9 cellular contexts compared by ENCODE assay signal in genomic region chr11:69636870-69637600, GRCh38. TPM values are rescaled to one million over a fixed set of nuclear protein-coding genes. Genes with fewer than 3 reads are reported as not detected.
A peak's percentile ranks its signal among the peaks of the same experiment; 100 is the strongest.
DNase-seq lines count a peak whose midpoint lies in the region; ATAC-seq, FAIRE-seq and TF ChIP-seq lines count a peak whose summit lies in the region.
"Had no signal": no experiment of that assay in that cellular context is flagged by ENCODE, and none has a peak within 500 bp of the region (broad histone marks: within the 10 kb centered on the region; RNA-seq: fewer than 3 reads in every experiment).

No MANE protein-coding gene starts in this region.

- POLR2A ChIA-PET in A549 (lab: Yijun Ruan, JAX), result interaction anchor here (8.9 kb wide), 1 partner anchor 341 kb away, joined by 188 read pairs; the partner anchor contains the start of gene MYEOV

- H3K4me3 Mint-ChIP-seq in IgD-negative memory B cell, result peak overlapping the region; percentile 29 to 78 (median 49)

- no peak for FAIRE-seq in A549 (lab: Jason Lieb, UNC)

- no peaks in the 10 kb centered on the region for H3K79me2 ChIP-seq in neural cell (replicated peaks; ENCODE audit: insufficient read depth, low read length)

- H4K20me1 ChIP-seq in neural cell (ENCODE audit: insufficient read depth), result no peaks in the 10 kb centered on the region

- H3K9me3 Mint-ChIP-seq in IgD-negative memory B cell, result no peaks in the 10 kb centered on the region

- H3K9ac ChIP-seq in neural cell (ENCODE audit: low read length), result peak overlapping the region; percentile 3

- peaks cover 17% of the 10 kb centered on the region for H3K4me1 ChIP-seq in A549
- H3K4me1 ChIP-seq in esophagus muscularis mucosa, result peaks cover 48 to 64% (median 64%) of the 10 kb centered on the region in 4 donors

- H3K27ac ChIP-seq in A549 (peak overlapping the region; percentile 95 to 96), esophagus muscularis mucosa (replicated peaks in 1 of 4) (peak overlapping the region; percentile 48 to 60 (median 49)), neural cell (ENCODE audit: low read length) (no peak overlapping the region)

- 89% methylated on average over 57 of the region's 61 CpGs for WGBS in A549 (ENCODE audit: missing lambda C conversion rate)
- WGBS in esophagus muscularis mucosa, result 8% methylated on average over 17 of the region's 61 CpGs

- H3K4me2 ChIP-seq in A549 (peak overlapping the region; percentile 84), neural cell (ENCODE audit: low read length) (peak overlapping the region; percentile 55)

- intact Hi-C loops in esophagus muscularis mucosa (cut with DNase I), result loop anchor here (5.0 to 10.0 kb wide), 2 partner anchors 140 to 192 kb away; no protein-coding TSS in a partner anchor

- no peak overlapping the region for H2AFZ ChIP-seq in neural cell (ENCODE audit: low read depth, low read length)

- TF ChIP-seq EP300 in A549 (IDR thresholded peaks at IDR 0.05) (no peak), esophagus muscularis mucosa (IDR thresholded peaks at IDR 0.05) (no peak), neural cell (conservative IDR thresholded peaks at IDR 0.05; ENCODE audit: poor library complexity, severe bottlenecking) (no peak)

- H3F3A ChIP-seq in neural cell (ENCODE audit: insufficient read depth, low read length, poor library complexity, severe bottlenecking), result no peaks in the 10 kb centered on the region

- no peak for TF ChIP-seq CTCF in A549 (IDR thresholded peaks at IDR 0.05)
- TF ChIP-seq CTCF in esophagus muscularis mucosa (IDR thresholded peaks at IDR 0.05), result no peak
- TF ChIP-seq CTCF in neural cell (IDR thresholded peaks at IDR 0.05; ENCODE audit: poor library complexity, severe bottlenecking), result no peak

- H3K27me3 Mint-ChIP-seq in IgD-negative memory B cell, result peaks cover 44% of the 10 kb centered on the region

- H3K36me3 ChIP-seq in esophagus muscularis mucosa (no peaks in the 10 kb centered on the region), neural cell (ENCODE audit: insufficient read depth, low read length) (no peaks in the 10 kb centered on the region)

- H3K27me3 ChIP-seq in esophagus muscularis mucosa (peaks cover 7 to 75% (median 17%) of the 10 kb centered on the region in 4 donors), neural cell (ENCODE audit: insufficient read depth, low read depth, low read length) (peaks cover 62% of the 10 kb centered on the region)

- CTCF ChIA-PET in A549 (lab: Yijun Ruan, JAX), result interaction anchor here (1.3 kb wide), 1 partner anchor 341 kb away, joined by 3 read pairs; no protein-coding TSS in a partner anchor

- H3K9me3 ChIP-seq in A549, result no peaks in the 10 kb centered on the region
- H3K9me3 ChIP-seq in esophagus muscularis mucosa, result no peaks in the 10 kb centered on the region
- H3K9me3 ChIP-seq in neural cell (ENCODE audit: low read length), result no peaks in the 10 kb centered on the region

- H3K4me3 ChIP-seq in A549 (no peak overlapping the region; the same call in 2 of the 3 replicates), esophagus muscularis mucosa (peak overlapping the region; percentile 52 to 61 (median 54)), neural cell (ENCODE audit: low read length) (peak overlapping the region; percentile 68)

- DNase-seq in A549 (ENCODE audit: low read depth in 1 of 2, low spot score in 1 of 2) (no peak), esophagus muscularis mucosa (ENCODE audit: extremely low spot score) (no peak)
- DNase-seq: central memory CD4-positive, alpha-beta T cell had no signal

- no peak for TF ChIP-seq RAD21 in A549 (conservative IDR thresholded peaks at IDR 0.05 in 1 of 2, IDR thresholded peaks at IDR 0.05 in 1 of 2)
- TF ChIP-seq RAD21 in neural cell (conservative IDR thresholded peaks at IDR 0.05), result no peak

- no peak for ATAC-seq in A549
- no peak for ATAC-seq in SK-N-SH treated with all-trans-retinoic acid at 6 μM for 48 hours
- no peak for ATAC-seq in GM18505 (IDR thresholded peaks at IDR 0.05; ENCODE audit: unreplicated experiment)
- no peak for ATAC-seq in GM18520 (IDR thresholded peaks at IDR 0.05; ENCODE audit: unreplicated experiment)
- ATAC-seq in HG03521 (IDR thresholded peaks at IDR 0.05; ENCODE audit: unreplicated experiment), result no peak

- H3K36me3 Mint-ChIP-seq in IgD-negative memory B cell, result peaks cover 1% of the 10 kb centered on the region

- H3K9me2 ChIP-seq in neural cell (ENCODE audit: insufficient read depth, low read length), result no peaks in the 10 kb centered on the region

- peaks cover 7 to 22% (median 16%) of the 10 kb centered on the region in 3 donors for H3K4me1 Mint-ChIP-seq in IgD-negative memory B cell

- peak overlapping the region in 2 of 3 donors; percentile 28 to 59 for H3K27ac Mint-ChIP-seq in IgD-negative memory B cell

- TF ChIP-seq POLR2A in A549 (IDR thresholded peaks at IDR 0.05; ENCODE audit: low read length) (no peak), esophagus muscularis mucosa (IDR thresholded peaks at IDR 0.05; ENCODE audit: low read depth) (no peak), GM18505 (IDR thresholded peaks at IDR 0.05; ENCODE audit: borderline replicate concordance, extremely low read depth, insufficient read depth, insufficient read length) (no peak)

TF ChIP-seq in A549, 52 proteins besides CTCF, POLR2A, EP300 and RAD21:
- TF ChIP-seq JUNB (IDR thresholded peaks at IDR 0.05) (no peak), FOSL2 (IDR thresholded peaks at IDR 0.05) (no peak), FOSL2 (CRISPR knock-in tag; IDR thresholded peaks at IDR 0.05) (no peak), CHD2 (IDR thresholded peaks at IDR 0.05; ENCODE audit: low read length, partially characterized antibody) (no peak), BHLHE40 (IDR thresholded peaks at IDR 0.05; ENCODE audit: low read depth, low read length) (no peak), CBX2 (IDR thresholded peaks at IDR 0.05; ENCODE audit: borderline replicate concordance, low read depth) (no peak), GATA3 (IDR thresholded peaks at IDR 0.05; ENCODE audit: borderline replicate concordance) (no peak), ESRRA (IDR thresholded peaks at IDR 0.05; ENCODE audit: borderline replicate concordance, low read length) (no peak), SMC3 (IDR thresholded peaks at IDR 0.05) (no peak), FOSB (CRISPR knock-in tag; IDR thresholded peaks at IDR 0.05) (no peak), TFCP2L1 (CRISPR knock-in tag; IDR thresholded peaks at IDR 0.05) (no peak), HOXB13 (CRISPR knock-in tag; IDR thresholded peaks at IDR 0.05; ENCODE audit: low read depth) (no peak)

TF ChIP-seq in neural cell, 6 proteins besides CTCF, POLR2A, EP300 and RAD21 (continues in another document):
- no peak for TF ChIP-seq SMC3 (conservative IDR thresholded peaks at IDR 0.05; ENCODE audit: poor library complexity)

TF ChIP-seq in SK-N-SH treated with all-trans-retinoic acid at 6 μM for 48 hours, 23 proteins besides CTCF, POLR2A, EP300 and RAD21 (continues in another document):
- no peak for TF ChIP-seq ZFP3 (CRISPR knock-in tag; IDR thresholded peaks at IDR 0.05)
- no peak for TF ChIP-seq TCF4 (CRISPR knock-in tag; IDR thresholded peaks at IDR 0.05; ENCODE audit: borderline replicate concordance)
- no peak for TF ChIP-seq ZNF565 (CRISPR knock-in tag; conservative IDR thresholded peaks at IDR 0.05; ENCODE audit: low read depth)
- no peak for TF ChIP-seq TSHZ2 (CRISPR knock-in tag; IDR thresholded peaks at IDR 0.05)
- no peak for TF ChIP-seq ESRRG (CRISPR knock-in tag; IDR thresholded peaks at IDR 0.05)

RNA-seq across cellular contexts. Expression of gene CCND1, which starts 3.9 kb away (rescaled TPM):
- polyA plus RNA-seq in A549 (2011; rRNA removed), result 106 and 136 TPM in 2 replicates
- polyA plus RNA-seq in A549 (2012; cell fraction: cytosol; rRNA removed), result 219 and 249 TPM in 2 replicates
- 343 and 460 TPM in 2 replicates for polyA plus RNA-seq in A549 (2012; cell fraction: nucleus; rRNA removed)
- 125 to 157 TPM (median 131 TPM) in 3 replicates for polyA plus RNA-seq in A549 (2017; fragmentation: RNase III; extraction: RNeasy Plus Mini Kit Qiagen cat#74134 plus additional on column Dnase treatment)
- 276 and 347 TPM in 2 replicates for polyA minus RNA-seq in A549 (2011; rRNA and poly(A)+ RNA removed)
- 9.6 TPM for polyA plus RNA-seq in IgD-negative memory B cell
- 10 to 100 TPM; 54.4 to 92.7 (median 62.0) TPM for total RNA-seq in esophagus muscularis mucosa
- 1.7 and 2.7 TPM in 2 replicates for polyA plus RNA-seq in neural cell
- polyA minus RNA-seq in neural cell, result 4.1 and 5.7 TPM in 2 replicates

RNA-seq across cellular contexts. Expression of gene LTO1, which starts 38.1 kb away (rescaled TPM):
- polyA plus RNA-seq in A549 (2011; rRNA removed) (20.0 and 25.1 TPM in 2 replicates), A549 (2017; fragmentation: RNase III; extraction: RNeasy Plus Mini Kit Qiagen cat#74134 plus additional on column Dnase treatment) (27.0 to 30.3 TPM (median 29.7 TPM) in 3 replicates), IgD-negative memory B cell (14.0 TPM), neural cell (44.4 and 47.9 TPM in 2 replicates)
- polyA plus RNA-seq in A549 (2012; cell fraction: cytosol; rRNA removed), result 27.7 TPM in 2 replicates
- 31.5 and 54.7 TPM in 2 replicates for polyA plus RNA-seq in A549 (2012; cell fraction: nucleus; rRNA removed)
- polyA minus RNA-seq in A549 (2011; rRNA and poly(A)+ RNA removed), result 11.0 TPM in 2 replicates
- 10 to 100 TPM; 12.2 to 18.6 (median 14.1) TPM for total RNA-seq in esophagus muscularis mucosa
- 24.8 and 28.0 TPM in 2 replicates for polyA minus RNA-seq in neural cell

Comparison
In these comparisons a context has a peak if more than half of its experiments do, and no peak if none do; other contexts are left out.
1. RNA of gene CCND1, which starts 3.9 kb away (polyA plus RNA-seq): 106 to 460 TPM in A549; 9.6 TPM in IgD-negative memory B cell (single experiment) and 1.7 to 2.7 TPM in neural cell; every median in the first group is over 10 times any median in the second.